ENCODE assay signal across 26 cellular contexts in genomic region chr10:111831058-111831457, GRCh38.
"Had no signal": no experiment of that assay in that cellular context is flagged by ENCODE, and none has a peak within 500 bp of the region (broad histone marks: within the 10 kb centered on the region; RNA-seq: fewer than 3 reads in every experiment).

No MANE protein-coding gene starts in this region.

- H3K4me3 Mint-ChIP-seq: naive thymus-derived CD8-positive, alpha-beta T cell; nephron progenitor cell; stimulated activated memory B cell treated with anti-CD40 and anti-IgM and Interleukin-4, amounts not matched to agents 10 μg/mL and 1 μg/mL and 100 μg/mL, for 72 hours; stimulated activated naive CD8-positive, alpha-beta T cell treated with anti-CD3 and anti-CD28 coated beads, Interleukin-15, amount 100 ng/mL, for 72 hours had no signal

- H3K27ac Mint-ChIP-seq: naive thymus-derived CD8-positive, alpha-beta T cell; progenitor cell of endocrine pancreas; stimulated activated memory B cell treated with anti-CD40 and anti-IgM and Interleukin-4, amounts not matched to agents 10 μg/mL and 1 μg/mL and 100 μg/mL, for 72 hours had no signal

- H3K36me3 Mint-ChIP-seq: naive thymus-derived CD8-positive, alpha-beta T cell; stimulated activated memory B cell treated with anti-CD40 and anti-IgM and Interleukin-4, amounts not matched to agents 10 μg/mL and 1 μg/mL and 100 μg/mL, for 72 hours had no signal

- H3K27ac ChIP-seq: left lung, lower lobe of right lung, ovary, testis, thyroid gland, upper lobe of left lung, vagina had no signal

- H3K4me3 ChIP-seq: left lung, lower lobe of right lung, ovary, smooth muscle cell, testis, thyroid gland, transverse colon, upper lobe of left lung, vagina had no signal

- H3K4me2 ChIP-seq: smooth muscle cell had no signal

- H3K9me3 ChIP-seq: left lung, lower lobe of right lung, ovary, testis, thyroid gland, transverse colon, upper lobe of left lung, vagina had no signal

- H3K9me3 Mint-ChIP-seq: naive thymus-derived CD8-positive, alpha-beta T cell; nephron progenitor cell; stimulated activated memory B cell treated with anti-CD40 and anti-IgM and Interleukin-4, amounts not matched to agents 10 μg/mL and 1 μg/mL and 100 μg/mL, for 72 hours; stimulated activated naive CD8-positive, alpha-beta T cell treated with anti-CD3 and anti-CD28 coated beads, Interleukin-15, amount 100 ng/mL, for 72 hours had no signal

- DNase-seq: hippocampal formation; left colon; lower lobe of right lung; mammary epithelial cell; mesenchymal stem cell; naive thymus-derived CD8-positive, alpha-beta T cell; ovary; right cardiac atrium; stimulated activated CD4-positive, alpha-beta T cell treated with anti-CD3 and anti-CD28 coated beads, Interleukin-1b, Interleukin-23, amount 100 ng/mL, for 48 hours; stimulated activated CD4-positive, alpha-beta T cell treated with anti-CD3 and anti-CD28 coated beads, Interleukin-2, amount 100 ng/mL, for 48 hours; stimulated activated CD4-positive, alpha-beta T cell treated with anti-CD3 and anti-CD28 coated beads, Interleukin-4, amount 100 ng/mL, for 4 hours; stimulated activated CD8-positive, alpha-beta memory T cell treated with anti-CD3 and anti-CD28 coated beads, Interleukin-4, amount 100 ng/mL, for 48 hours; stimulated activated naive CD4-positive, alpha-beta T cell treated with Interleukin-2 at 50 U/mL for 16 hours; stimulated activated naive CD8-positive, alpha-beta T cell treated with anti-CD3 and anti-CD28 coated beads, Interleukin-15, amount 100 ng/mL, for 72 hours; substantia nigra; testis; thyroid gland; transverse colon; upper lobe of left lung had no signal

- H3K27me3 Mint-ChIP-seq: stimulated activated memory B cell treated with anti-CD40 and anti-IgM and Interleukin-4, amounts not matched to agents 10 μg/mL and 1 μg/mL and 100 μg/mL, for 72 hours had no signal

- H3K4me1 ChIP-seq: left lung, lower lobe of right lung, testis, thyroid gland, upper lobe of left lung had no signal

- H3K27me3 ChIP-seq: left lung, ovary, testis, thyroid gland, transverse colon, upper lobe of left lung, vagina had no signal

- ATAC-seq: left colon; left lung; lower lobe of right lung; naive thymus-derived CD8-positive, alpha-beta T cell; right cardiac atrium; sciatic nerve; stimulated activated memory B cell treated with anti-CD40 and anti-IgM and Interleukin-4, amounts not matched to agents 10 μg/mL and 1 μg/mL and 100 μg/mL, for 72 hours; stimulated activated naive CD8-positive, alpha-beta T cell treated with anti-CD3 and anti-CD28 coated beads, Interleukin-15, amount 100 ng/mL, for 72 hours had no signal

- H3K4me1 Mint-ChIP-seq: naive thymus-derived CD8-positive, alpha-beta T cell; stimulated activated memory B cell treated with anti-CD40 and anti-IgM and Interleukin-4, amounts not matched to agents 10 μg/mL and 1 μg/mL and 100 μg/mL, for 72 hours; stimulated activated naive CD8-positive, alpha-beta T cell treated with anti-CD3 and anti-CD28 coated beads, Interleukin-15, amount 100 ng/mL, for 72 hours had no signal

- H3K36me3 ChIP-seq: left lung, lower lobe of right lung, ovary, thyroid gland, transverse colon, upper lobe of left lung, vagina had no signal
